Comparison of ENCODE assay signal across 28 cellular contexts in the genomic region with DNA sequence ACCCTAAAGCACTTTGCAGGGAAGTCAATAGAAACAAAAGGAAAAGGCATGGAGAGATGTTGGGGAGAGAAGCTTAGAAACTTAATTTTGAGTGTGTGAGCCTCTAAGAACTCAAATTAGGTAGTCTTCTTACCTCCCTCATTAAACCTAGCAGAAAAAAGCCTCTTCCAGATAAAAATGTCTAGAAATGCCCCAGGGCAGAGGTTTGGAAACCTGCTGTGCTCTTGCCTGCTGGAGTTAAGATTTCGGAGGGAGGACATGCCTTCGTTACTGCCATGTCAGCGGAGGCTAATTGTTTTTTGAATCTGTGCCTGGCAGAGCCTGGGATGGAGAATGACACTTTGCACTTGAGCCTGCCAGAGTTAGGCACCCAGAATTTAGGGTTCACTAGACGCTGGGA. TPM values are rescaled to one million over a fixed set of nuclear protein-coding genes. Genes with fewer than 3 reads are reported as not detected.
"Had no signal": no experiment of that assay in that cellular context is flagged by ENCODE, and none has a peak within 500 bp of the region (broad histone marks: within the 10 kb centered on the region; RNA-seq: fewer than 3 reads in every experiment).

No MANE protein-coding gene starts in this region.

- DNase-seq: activated CD4-positive, alpha-beta memory T cell treated with anti-CD3 and anti-CD28 coated beads, Interleukin-2, amount 10 ng/mL, durations not matched to agents 7 days and 5 days; activated CD4-positive, alpha-beta T cell treated with anti-CD3 and anti-CD28 coated beads for 1 hour; activated CD4-positive, alpha-beta T cell treated with anti-CD3 and anti-CD28 coated beads for 4 hours; activated CD4-positive, alpha-beta T cell treated with anti-CD3 and anti-CD28 coated beads, Interleukin-2, amount 10 ng/mL, durations not matched to agents 7 days and 5 days; activated CD4-positive, alpha-beta T cell treated with anti-CD3 and anti-CD28 coated beads, Interleukin-2, amount 50 U/mL, for 4 hours; activated CD8-positive, alpha-beta memory T cell treated with anti-CD3 and anti-CD28 coated beads, Interleukin-2, amount 50 U/mL, for 48 hours; activated gamma-delta T cell; activated naive CD4-positive, alpha-beta T cell; activated naive CD4-positive, alpha-beta T cell treated with anti-CD3 and anti-CD28 coated beads, Interleukin-2, amount 10 ng/mL, durations not matched to agents 7 days and 5 days; activated naive CD8-positive, alpha-beta T cell treated with anti-CD3 and anti-CD28 coated beads, Interleukin-2, amount 10 ng/mL, durations not matched to agents 7 days and 5 days; activated T-cell treated with anti-CD3 and anti-CD28 coated beads for 4 hours; activated T-cell treated with anti-CD3 and anti-CD28 coated beads, Interleukin-2, amount 50 U/mL, for 24 hours; activated T-cell treated with anti-CD3 and anti-CD28 coated beads, Interleukin-2, amount 50 U/mL, for 72 hours; central memory CD4-positive, alpha-beta T cell; cerebellar nuclear complex; colonic mucosa; effector memory CD4-positive, alpha-beta T cell; endodermal cell; foreskin fibroblast; heart left ventricle; T-helper 2 cell had no signal

- ATAC-seq: activated naive CD4-positive, alpha-beta T cell treated with anti-CD3 and anti-CD28 coated beads, Interleukin-2, amount 50 U/mL, for 72 hours; activated T-cell treated with anti-CD3 and anti-CD28 coated beads, Interleukin-2, amount 50 U/mL, for 72 hours; esophagus mucosa; heart left ventricle; WTC11 had no signal

- H3K27ac ChIP-seq: ascending aorta, breast epithelium, cardiac muscle cell, colonic mucosa, heart left ventricle, VCaP had no signal

- H3K27me3 ChIP-seq: ascending aorta, cardiac muscle cell, colonic mucosa had no signal

- H3K36me3 ChIP-seq: ascending aorta, breast epithelium, cardiac muscle cell, colonic mucosa, heart left ventricle had no signal

- H3K4me1 ChIP-seq: ascending aorta, breast epithelium, colonic mucosa, heart left ventricle had no signal

- H3K4me3 ChIP-seq: ascending aorta, breast epithelium, cardiac muscle cell, colonic mucosa, heart left ventricle had no signal

RNA-seq across cellular contexts. Expression of gene RPH3A, which starts 56.3 kb away (rescaled TPM):
- polyA plus RNA-seq: heart left ventricle had no signal
